Comparison of ENCODE assay signal across 36 cellular contexts in genomic region chr19:51081476-51081875, GRCh38. TPM values are rescaled to one million over a fixed set of nuclear protein-coding genes. Genes with fewer than 3 reads are reported as not detected.
"Had no signal": no experiment of that assay in that cellular context is flagged by ENCODE, and none has a peak within 500 bp of the region (broad histone marks: within the 10 kb centered on the region; RNA-seq: fewer than 3 reads in every experiment).

No MANE protein-coding gene starts in this region.

- ATAC-seq: Panc1, Right ventricle myocardium inferior, SK-N-SH treated with all-trans-retinoic acid at 6 μM for 48 hours had no signal

- H3K9me3 ChIP-seq: SJCRH30 had no signal

- H3K4me3 ChIP-seq: PC-9, SJCRH30, SK-N-MC had no signal

- H3K4me2 ChIP-seq: KMS-11, PC-9 had no signal

- H3K4me1 ChIP-seq: SJCRH30 had no signal

- H3K36me3 ChIP-seq: SJCRH30 had no signal

- H3K27ac ChIP-seq: KMS-11, PC-9, RWPE1, SJCRH30, SK-N-MC had no signal

- H2AFZ ChIP-seq: PC-9 had no signal

- H3K9ac ChIP-seq: KMS-11 had no signal

- DNase-seq: Karpas-422, KBM-7, MM.1S, MV-4-11, NCI-H1092, NCI-H1105, NCI-H1417 treated with DMSO at 0.1 percent for 48 hours, NCI-H1436 treated with DMSO at 0.1 percent for 48 hours, NCI-H1694 treated with DMSO at 0.1 percent for 48 hours, NCI-H187 treated with DMSO at 0.1 percent for 48 hours, NCI-H2029, NCI-H2081, NCI-H2171 treated with DMSO at 0.1 percent for 48 hours, NCI-H2227 treated with DMSO at 0.1 percent for 48 hours, NCI-H345, NCI-H446, NCI-H510A treated with DMSO at 0.1 percent for 48 hours, NCI-H524 treated with DMSO at 0.1 percent for 48 hours, NCI-H526 treated with DMSO at 0.1 percent for 48 hours, NCI-H774, PC-9, SHP77, SIG-M5, SJCRH30 had no signal

RNA-seq across cellular contexts. Expression of gene KLK14, which starts 1.2 kb away (rescaled TPM):
- total RNA-seq: LHCN-M2, NCI-H460, RPMI7951, SJCRH30, SK-MEL-5 had no signal

RNA-seq across cellular contexts. Expression of gene KLK13, which starts 16.6 kb away (rescaled TPM):
- total RNA-seq: LHCN-M2, MCF 10A, NCI-H460, OCI-LY7, PC-9, Right ventricle myocardium inferior, RPMI7951, SJCRH30, SK-MEL-5 had no signal

RNA-seq across cellular contexts. Expression of gene SIGLEC9, which starts 43.2 kb away (rescaled TPM):
- total RNA-seq: LHCN-M2, MCF 10A, NCI-H460, OCI-LY7, PC-9, RPMI7951, SJCRH30, SK-MEL-5 had no signal

RNA-seq across cellular contexts. Expression of gene KLK12, which starts 46.7 kb away (rescaled TPM):
- total RNA-seq: LHCN-M2, MCF 10A, NCI-H460, OCI-LY7, PC-9, Right ventricle myocardium inferior, RPMI7951, SJCRH30, SK-MEL-5 had no signal
